In the genomic region with DNA sequence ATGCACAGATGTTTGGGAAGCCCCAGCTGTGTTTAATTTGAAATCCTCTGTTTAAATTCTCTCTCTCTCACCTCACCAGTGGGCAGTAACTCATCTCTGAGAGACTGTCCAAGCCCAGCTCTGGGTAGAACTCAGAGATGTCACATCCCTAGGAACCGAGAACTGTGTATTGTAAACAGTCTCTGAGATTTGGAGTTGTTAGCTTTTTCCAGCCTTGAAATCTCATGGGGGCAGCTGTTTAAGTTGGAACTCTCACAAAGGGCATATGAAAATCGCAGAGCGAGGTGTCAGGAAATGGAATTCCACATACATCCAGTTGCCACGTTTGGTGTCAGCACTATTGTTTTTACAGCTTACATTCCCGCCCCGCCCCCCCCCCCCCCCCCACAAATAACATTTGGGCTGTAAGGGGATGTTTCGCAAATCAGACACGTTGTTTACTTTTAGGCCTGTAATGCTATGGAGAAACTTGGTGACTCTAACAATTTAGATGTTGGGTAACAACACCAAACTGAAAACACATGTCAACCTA, we compare ENCODE assay signal across 17 cellular contexts. TPM values are rescaled to one million over a fixed set of nuclear protein-coding genes. Genes with fewer than 3 reads are reported as not detected.
DNase-seq lines count a peak whose midpoint lies in the region; ATAC-seq lines count a peak whose summit lies in the region.
"Had no signal": no experiment of that assay in that cellular context is flagged by ENCODE, and none has a peak within 500 bp of the region (broad histone marks: within the 10 kb centered on the region; RNA-seq: fewer than 3 reads in every experiment).

No MANE protein-coding gene starts in this region.

- intact Hi-C loops in Right ventricle myocardium inferior (cut with DNase I), result no loop called here
- intact Hi-C loops in Right ventricle myocardium superior (cut with DNase I), result no loop called here

- peaks cover 78% of the 10 kb centered on the region for H3K36me3 Mint-ChIP-seq in activated T-cell treated with anti-CD3 and anti-CD28 coated beads, Interleukin-2, amount 50 U/mL, for 24 hours (ENCODE audit: low read depth)

- H3K27ac Mint-ChIP-seq in activated T-cell treated with anti-CD3 and anti-CD28 coated beads, Interleukin-2, amount 50 U/mL, for 24 hours, result no peak overlapping the region
- H3K27ac Mint-ChIP-seq: B cell had no signal

- H3K27me3 Mint-ChIP-seq in activated T-cell treated with anti-CD3 and anti-CD28 coated beads, Interleukin-2, amount 50 U/mL, for 24 hours, result no peaks in the 10 kb centered on the region
- H3K27me3 Mint-ChIP-seq: B cell had no signal

- H3K27ac ChIP-seq in temporal lobe (ENCODE audit: low read depth, low read length), result peak overlapping the region; percentile 19
- H3K27ac ChIP-seq: body of pancreas, gastrocnemius medialis, ovary had no signal

- H3K9me3 Mint-ChIP-seq in activated T-cell treated with anti-CD3 and anti-CD28 coated beads, Interleukin-2, amount 50 U/mL, for 24 hours, result no peaks in the 10 kb centered on the region
- H3K9me3 Mint-ChIP-seq: activated T-cell treated with anti-CD3 and anti-CD28 coated beads, Interleukin-2, amount 50 U/mL, for 4 hours had no signal

- H3K4me1 Mint-ChIP-seq in activated T-cell treated with anti-CD3 and anti-CD28 coated beads, Interleukin-2, amount 50 U/mL, for 24 hours (ENCODE audit: low read depth), result peaks cover 12% of the 10 kb centered on the region

- H3K4me3 Mint-ChIP-seq in activated T-cell treated with anti-CD3 and anti-CD28 coated beads, Interleukin-2, amount 50 U/mL, for 24 hours, result no peak overlapping the region
- H3K4me3 Mint-ChIP-seq: activated T-cell treated with anti-CD3 and anti-CD28 coated beads, Interleukin-2, amount 50 U/mL, for 4 hours; B cell had no signal

- no peak for DNase-seq in Right ventricle myocardium inferior (ENCODE audit: missing footprints)
- DNase-seq in Right ventricle myocardium superior, result no peak
- DNase-seq in dedifferentiated amniotic fluid mesenchymal stem cell (ENCODE audit: extremely low spot score), result peak; percentile 35
- peak; percentile 83 to 99 for DNase-seq in lung microvascular endothelial cell (ENCODE audit: low read depth in 2 of 2)
- DNase-seq in activated T-cell treated with anti-CD3 and anti-CD28 coated beads, Interleukin-2, amount 50 U/mL, for 24 hours, result no peak
- DNase-seq in DMS 273 treated with DMSO at 0.1 percent for 48 hours (lab: John Stamatoyannopoulos, UW), result no peak
- DNase-seq: activated T-cell treated with anti-CD3 and anti-CD28 coated beads, Interleukin-2, amount 50 U/mL, for 4 hours; body of pancreas; gastrocnemius medialis; GDM1; left colon; NCI-H1105 treated with DMSO at 0.1 percent for 48 hours; stimulated activated CD4-positive, alpha-beta T cell treated with anti-CD3 and anti-CD28 coated beads, Interleukin-4, amount 100 ng/mL, for 24 hours had no signal

- peak; percentile 41 for ATAC-seq in Right ventricle myocardium inferior
- no peak for ATAC-seq in Right ventricle myocardium superior (ENCODE audit: poor library complexity)
- no peak for ATAC-seq in HG03469 (IDR thresholded peaks at IDR 0.05; ENCODE audit: unreplicated experiment)
- ATAC-seq: activated T-cell treated with anti-CD3 and anti-CD28 coated beads, Interleukin-2, amount 50 U/mL, for 4 hours; body of pancreas; gastrocnemius medialis; left colon had no signal

RNA-seq across cellular contexts. Expression of gene VPS35L, which starts 34.3 kb away (rescaled TPM):
- 24.6 TPM for total RNA-seq in Right ventricle myocardium inferior
- total RNA-seq in Right ventricle myocardium superior, result 19.4 TPM
- total RNA-seq in lung microvascular endothelial cell, result 30.3 and 55.8 TPM in 2 replicates
- total RNA-seq in temporal lobe, result 34.7 TPM

Comparison
In these comparisons a context has a peak if more than half of its experiments do, and no peak if none do; other contexts are left out.
1. DNase-seq: peak in dedifferentiated amniotic fluid mesenchymal stem cell (single experiment) and lung microvascular endothelial cell (2 of 2); none in Right ventricle myocardium inferior (single experiment), Right ventricle myocardium superior (single experiment), activated T-cell treated with anti-CD3 and anti-CD28 coated beads, Interleukin-2, amount 50 U/mL, for 24 hours (single experiment) and DMS 273 treated with DMSO at 0.1 percent for 48 hours (single experiment).